1 cellular context compared by ENCODE assay signal in genomic region chr5:166428264-166428663, GRCh38.
TF ChIP-seq lines count a peak whose summit lies in the region.

No MANE protein-coding gene starts in this region.

TF ChIP-seq in GM23338, 12 proteins besides CTCF, POLR2A, EP300 and RAD21 (continued from another document):
- TF ChIP-seq CREB1 (CRISPR knock-in tag; IDR thresholded peaks at IDR 0.05; ENCODE audit: low read depth) (no peak), EZH2phosphoT487 (IDR thresholded peaks at IDR 0.05; ENCODE audit: unreplicated experiment) (no peak), REST (IDR thresholded peaks at IDR 0.05; ENCODE audit: unreplicated experiment) (no peak), STAT1 (IDR thresholded peaks at IDR 0.05; ENCODE audit: unreplicated experiment) (no peak), ETS1 (IDR thresholded peaks at IDR 0.05) (no peak), JUNB (IDR thresholded peaks at IDR 0.05; ENCODE audit: unreplicated experiment) (no peak), ZNF331 (CRISPR knock-in tag; IDR thresholded peaks at IDR 0.05; ENCODE audit: low read depth) (no peak), NANOG (IDR thresholded peaks at IDR 0.05; ENCODE audit: borderline replicate concordance) (no peak)
